In the genomic region with DNA sequence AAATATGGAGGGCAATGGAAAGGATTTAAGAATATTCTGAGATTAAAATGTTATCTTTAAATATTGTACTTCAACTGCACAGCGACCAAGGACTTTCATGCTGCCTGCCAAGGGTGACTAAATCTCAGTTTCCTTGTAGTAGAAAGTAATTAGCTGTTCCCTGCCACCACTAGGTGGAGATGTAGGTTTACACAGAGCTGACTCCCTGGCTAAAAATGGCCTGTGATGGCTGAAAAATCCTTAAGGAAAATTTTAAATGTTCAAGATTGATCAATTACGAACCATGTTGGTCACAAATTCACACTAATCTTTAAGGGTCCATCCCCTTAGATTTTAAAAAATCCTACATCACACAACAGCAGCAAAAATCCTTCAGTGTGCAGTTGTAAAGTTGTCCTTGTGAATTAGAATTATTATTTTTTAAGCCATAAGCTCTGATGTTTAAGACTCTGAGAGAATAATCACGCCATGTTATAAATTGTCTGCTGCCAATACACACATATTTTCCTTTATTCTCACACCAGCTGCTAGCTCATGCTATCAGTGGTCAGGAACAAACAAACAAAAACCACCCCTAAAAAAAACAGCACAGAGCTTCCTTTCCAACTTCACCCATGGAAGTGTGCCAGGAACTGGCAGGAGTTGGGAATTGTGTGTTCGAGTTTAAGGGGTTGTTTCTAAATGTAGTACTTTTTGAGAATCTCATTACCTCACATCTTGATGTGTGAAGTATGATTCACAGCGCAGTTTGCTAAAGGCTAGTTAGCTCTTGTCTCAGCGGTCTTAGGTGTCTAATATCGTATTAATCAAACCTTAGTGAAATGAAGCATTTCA, we compare ENCODE assay signal across 8 cellular contexts.
DNase-seq lines count a peak whose midpoint lies in the region; FAIRE-seq and TF ChIP-seq lines count a peak whose summit lies in the region.

No MANE protein-coding gene starts in this region.

- peaks cover 6% of the 10 kb centered on the region; the same call in 1 of the 2 replicates for H3K4me1 ChIP-seq in OCI-LY3 (ENCODE audit: low read length)

- peak overlapping the region; percentile 15; the same call in 1 of the 2 replicates for H3K4me2 ChIP-seq in OCI-LY3 (ENCODE audit: low read length)

- H3K27ac Mint-ChIP-seq in endothelial cell (ENCODE audit: unreplicated experiment), result peak overlapping the region; percentile 28

- H3K79me2 ChIP-seq in OCI-LY3 (ENCODE audit: low read length), result no peaks in the 10 kb centered on the region

- H3K4me3 ChIP-seq in OCI-LY3 (ENCODE audit: low read length), result no peak overlapping the region

- H3K27me3 Mint-ChIP-seq in endothelial cell (ENCODE audit: unreplicated experiment), result no peaks in the 10 kb centered on the region

- H3K4me1 Mint-ChIP-seq in endothelial cell (ENCODE audit: unreplicated experiment), result peaks cover 8% of the 10 kb centered on the region

- no peaks in the 10 kb centered on the region for H3K9me3 ChIP-seq in OCI-LY3 (ENCODE audit: insufficient read depth, low read length)

- H3K27ac ChIP-seq in OCI-LY3 (ENCODE audit: low read length), result no peak overlapping the region

- H3K4me3 Mint-ChIP-seq in endothelial cell (ENCODE audit: unreplicated experiment), result no peak overlapping the region

- DNase-seq in D721Med (ENCODE audit: insufficient read length, low spot score) (no peak), GM19239 (ENCODE audit: insufficient read length, low spot score) (peak; percentile 24), HuH-7.5 (ENCODE audit: low spot score) (peak; percentile 30), endothelial cell (ENCODE audit: low spot score) (peak; percentile 40), myocyte (ENCODE audit: low read depth) (peak; percentile 39), T-helper 9 cell (no peak)
- DNase-seq in activated CD8-positive, alpha-beta memory T cell treated with anti-CD3 and anti-CD28 coated beads for 24 hours, result no peak

- no peak overlapping the region for H2AFZ ChIP-seq in OCI-LY3 (ENCODE audit: low read depth, low read length)

- FAIRE-seq in D721Med (lab: Jason Lieb, UNC) (peak; percentile 82), GM19239 (lab: Jason Lieb, UNC) (no peak)

- peaks cover 18% of the 10 kb centered on the region for H3K27me3 ChIP-seq in OCI-LY3 (ENCODE audit: low read depth, low read length)

- no peak overlapping the region for H3K9ac ChIP-seq in OCI-LY3 (ENCODE audit: low read length)

- no peaks in the 10 kb centered on the region for H3K36me3 Mint-ChIP-seq in endothelial cell (ENCODE audit: low read depth, unreplicated experiment)

- H3K36me3 ChIP-seq in OCI-LY3 (replicated peaks; ENCODE audit: low read depth, low read length), result no peaks in the 10 kb centered on the region

- no peaks in the 10 kb centered on the region for H4K20me1 ChIP-seq in OCI-LY3 (ENCODE audit: insufficient read depth, low read length)

- TF ChIP-seq CTCF in D721Med (IDR thresholded peaks at IDR 0.05; ENCODE audit: insufficient read depth, missing control alignments) (peak; percentile 94), OCI-LY3 (IDR thresholded peaks at IDR 0.05; ENCODE audit: low read depth, low read length) (peak; percentile 95), endothelial cell (IDR thresholded peaks at IDR 0.05; ENCODE audit: unreplicated experiment) (peak; percentile 73)

- H3K9me3 Mint-ChIP-seq in endothelial cell (ENCODE audit: unreplicated experiment), result no peaks in the 10 kb centered on the region

Comparison
In these comparisons a context has a peak if more than half of its experiments do, and no peak if none do; other contexts are left out.
1. DNase-seq: peak in GM19239 (single experiment), HuH-7.5 (single experiment), endothelial cell (single experiment) and myocyte (single experiment); none in D721Med (single experiment), activated CD8-positive, alpha-beta memory T cell treated with anti-CD3 and anti-CD28 coated beads for 24 hours (single experiment) and T-helper 9 cell (single experiment).
2. Peak in every context shown above with its lines, with median percentiles within 50 percentile points of each other: CTCF ChIP-seq.